Comparison of ENCODE assay signal across 1 cellular context in the genomic region with DNA sequence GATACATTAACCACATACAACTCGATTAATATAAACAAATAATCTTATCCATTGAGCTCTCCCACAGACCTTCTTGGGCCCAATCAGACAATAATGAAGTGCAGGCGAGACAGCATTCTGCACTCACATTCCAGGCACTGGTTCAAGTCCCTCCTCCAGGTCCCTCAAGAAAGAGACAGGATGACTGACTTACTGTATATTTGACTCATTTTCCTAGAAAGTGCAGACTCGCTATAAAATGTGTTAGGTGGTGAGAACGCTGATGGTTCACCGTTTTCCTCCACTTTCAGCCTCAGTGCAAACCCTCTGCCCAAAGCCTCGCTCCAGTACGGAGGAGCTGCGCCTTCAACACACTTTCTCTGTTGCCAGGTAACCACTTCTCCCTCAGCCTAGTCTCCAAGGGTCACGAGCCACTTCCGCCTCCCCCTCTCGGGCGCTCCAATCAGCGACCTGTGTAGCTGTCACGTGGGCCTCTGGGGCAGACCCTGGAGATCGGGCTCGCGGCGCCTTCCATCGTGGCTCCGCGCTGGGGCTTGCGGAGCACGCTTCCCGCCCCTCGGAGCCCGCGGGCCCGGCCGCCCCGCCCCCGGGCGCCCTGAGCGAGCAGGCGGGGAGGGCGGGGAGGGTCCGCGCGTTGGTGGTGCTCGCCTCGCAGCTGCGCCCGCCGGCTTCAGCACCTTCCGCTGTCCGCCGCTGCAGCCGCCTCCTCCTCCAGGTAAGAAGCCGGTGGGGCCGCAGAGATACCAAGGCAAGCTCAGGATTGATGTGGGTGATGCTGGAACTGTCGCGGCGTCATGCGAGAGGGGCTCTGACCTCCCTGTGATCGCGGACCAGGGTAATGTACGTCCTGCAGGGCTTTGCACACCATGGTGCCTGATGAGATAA.
A peak's percentile ranks its signal among the peaks of the same experiment; 100 is the strongest.
TF ChIP-seq lines count a peak whose summit lies in the region.

TSS of gene WDR17 (plus strand) at position 477 of the 885 bp plus-strand sequence. CDS start 45,740 bp downstream, outside the sequence.

TF ChIP-seq in HEK293, 187 proteins besides CTCF, POLR2A, EP300 and RAD21 (continued from another document and continues in another):
- TF ChIP-seq, protein P1, sequence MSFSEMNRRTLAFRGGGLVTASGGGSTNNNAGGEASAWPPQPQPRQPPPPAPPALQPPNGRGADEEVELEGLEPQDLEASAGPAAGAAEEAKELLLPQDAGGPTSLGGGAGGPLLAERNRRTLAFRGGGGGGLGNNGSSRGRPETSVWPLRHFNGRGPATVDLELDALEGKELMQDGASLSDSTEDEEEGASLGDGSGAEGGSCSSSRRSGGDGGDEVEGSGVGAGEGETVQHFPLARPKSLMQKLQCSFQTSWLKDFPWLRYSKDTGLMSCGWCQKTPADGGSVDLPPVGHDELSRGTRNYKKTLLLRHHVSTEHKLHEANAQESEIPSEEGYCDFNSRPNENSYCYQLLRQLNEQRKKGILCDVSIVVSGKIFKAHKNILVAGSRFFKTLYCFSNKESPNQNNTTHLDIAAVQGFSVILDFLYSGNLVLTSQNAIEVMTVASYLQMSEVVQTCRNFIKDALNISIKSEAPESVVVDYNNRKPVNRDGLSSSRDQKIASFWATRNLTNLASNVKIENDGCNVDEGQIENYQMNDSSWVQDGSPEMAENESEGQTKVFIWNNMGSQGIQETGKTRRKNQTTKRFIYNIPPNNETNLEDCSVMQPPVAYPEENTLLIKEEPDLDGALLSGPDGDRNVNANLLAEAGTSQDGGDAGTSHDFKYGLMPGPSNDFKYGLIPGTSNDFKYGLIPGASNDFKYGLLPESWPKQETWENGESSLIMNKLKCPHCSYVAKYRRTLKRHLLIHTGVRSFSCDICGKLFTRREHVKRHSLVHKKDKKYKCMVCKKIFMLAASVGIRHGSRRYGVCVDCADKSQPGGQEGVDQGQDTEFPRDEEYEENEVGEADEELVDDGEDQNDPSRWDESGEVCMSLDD (tag by site-specific recombination; IDR thresholded peaks at IDR 0.05): no peak
- no peak for TF ChIP-seq ZNF747 (tag by site-specific recombination; IDR thresholded peaks at IDR 0.05)
- no peak for TF ChIP-seq ZNF521 (tag by site-specific recombination; IDR thresholded peaks at IDR 0.05)
- no peak for TF ChIP-seq ZNF155 (tag by site-specific recombination; IDR thresholded peaks at IDR 0.05)
- peak; percentile 35 for TF ChIP-seq SETDB1 (IDR thresholded peaks at IDR 0.05; ENCODE audit: insufficient read length, low read length)
- TF ChIP-seq REST (tag by site-specific recombination; IDR thresholded peaks at IDR 0.05): peak; percentile 86
- no peak for TF ChIP-seq MZF1 (tag by site-specific recombination; IDR thresholded peaks at IDR 0.05; ENCODE audit: borderline replicate concordance)
- TF ChIP-seq, protein P2, sequence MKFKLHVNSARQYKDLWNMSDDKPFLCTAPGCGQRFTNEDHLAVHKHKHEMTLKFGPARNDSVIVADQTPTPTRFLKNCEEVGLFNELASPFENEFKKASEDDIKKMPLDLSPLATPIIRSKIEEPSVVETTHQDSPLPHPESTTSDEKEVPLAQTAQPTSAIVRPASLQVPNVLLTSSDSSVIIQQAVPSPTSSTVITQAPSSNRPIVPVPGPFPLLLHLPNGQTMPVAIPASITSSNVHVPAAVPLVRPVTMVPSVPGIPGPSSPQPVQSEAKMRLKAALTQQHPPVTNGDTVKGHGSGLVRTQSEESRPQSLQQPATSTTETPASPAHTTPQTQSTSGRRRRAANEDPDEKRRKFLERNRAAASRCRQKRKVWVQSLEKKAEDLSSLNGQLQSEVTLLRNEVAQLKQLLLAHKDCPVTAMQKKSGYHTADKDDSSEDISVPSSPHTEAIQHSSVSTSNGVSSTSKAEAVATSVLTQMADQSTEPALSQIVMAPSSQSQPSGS (tag by site-specific recombination; IDR thresholded peaks at IDR 0.05; ENCODE audit: low read depth): no peak
- no peak for TF ChIP-seq TRIM28 (IDR thresholded peaks at IDR 0.05; ENCODE audit: borderline replicate concordance, low read length)
- TF ChIP-seq ZSCAN30 (tag by site-specific recombination; IDR thresholded peaks at IDR 0.05): 0 out of 2 replicates have a peak, but pooled peaks have one; percentile 36
- TF ChIP-seq ZBTB20 (tag by site-specific recombination; IDR thresholded peaks at IDR 0.05): peak; percentile 39; the same call in 1 of the 2 replicates
- TF ChIP-seq ZSCAN23 (tag by site-specific recombination; IDR thresholded peaks at IDR 0.05): no peak
- TF ChIP-seq ZBTB7A (tag by site-specific recombination; IDR thresholded peaks at IDR 0.05; ENCODE audit: low read depth): no peak
- peak; percentile 88 for TF ChIP-seq MYNN (tag by site-specific recombination; IDR thresholded peaks at IDR 0.05; ENCODE audit: borderline replicate concordance)
- TF ChIP-seq KLF9 (tag by site-specific recombination; IDR thresholded peaks at IDR 0.05; ENCODE audit: low read depth): peak; percentile 38; the same call in 1 of the 2 replicates
- TF ChIP-seq ZNF585B (tag by site-specific recombination; IDR thresholded peaks at IDR 0.05): no peak
- TF ChIP-seq ZNF174 (tag by site-specific recombination; IDR thresholded peaks at IDR 0.05): no peak
- TF ChIP-seq, protein P3, sequence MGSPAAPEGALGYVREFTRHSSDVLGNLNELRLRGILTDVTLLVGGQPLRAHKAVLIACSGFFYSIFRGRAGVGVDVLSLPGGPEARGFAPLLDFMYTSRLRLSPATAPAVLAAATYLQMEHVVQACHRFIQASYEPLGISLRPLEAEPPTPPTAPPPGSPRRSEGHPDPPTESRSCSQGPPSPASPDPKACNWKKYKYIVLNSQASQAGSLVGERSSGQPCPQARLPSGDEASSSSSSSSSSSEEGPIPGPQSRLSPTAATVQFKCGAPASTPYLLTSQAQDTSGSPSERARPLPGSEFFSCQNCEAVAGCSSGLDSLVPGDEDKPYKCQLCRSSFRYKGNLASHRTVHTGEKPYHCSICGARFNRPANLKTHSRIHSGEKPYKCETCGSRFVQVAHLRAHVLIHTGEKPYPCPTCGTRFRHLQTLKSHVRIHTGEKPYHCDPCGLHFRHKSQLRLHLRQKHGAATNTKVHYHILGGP (tag by site-specific recombination; IDR thresholded peaks at IDR 0.05): peak; percentile 65; the same call in 1 of the 2 replicates
- TF ChIP-seq GLIS1 (tag by site-specific recombination; IDR thresholded peaks at IDR 0.05): no peak
- TF ChIP-seq ZNF645 (tag by site-specific recombination; IDR thresholded peaks at IDR 0.05): no peak
- no peak for TF ChIP-seq ZNF157 (tag by site-specific recombination; IDR thresholded peaks at IDR 0.05)
- TF ChIP-seq, protein P4, sequence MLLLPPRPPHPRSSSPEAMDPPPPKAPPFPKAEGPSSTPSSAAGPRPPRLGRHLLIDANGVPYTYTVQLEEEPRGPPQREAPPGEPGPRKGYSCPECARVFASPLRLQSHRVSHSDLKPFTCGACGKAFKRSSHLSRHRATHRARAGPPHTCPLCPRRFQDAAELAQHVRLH (tag by site-specific recombination; IDR thresholded peaks at IDR 0.05): no peak
- TF ChIP-seq OSR2 (tag by site-specific recombination; IDR thresholded peaks at IDR 0.05): no peak
- no peak for TF ChIP-seq YY2 (tag by site-specific recombination; IDR thresholded peaks at IDR 0.05)
- TF ChIP-seq ZSCAN4 (tag by site-specific recombination; IDR thresholded peaks at IDR 0.05): no peak
- TF ChIP-seq, protein P5, sequence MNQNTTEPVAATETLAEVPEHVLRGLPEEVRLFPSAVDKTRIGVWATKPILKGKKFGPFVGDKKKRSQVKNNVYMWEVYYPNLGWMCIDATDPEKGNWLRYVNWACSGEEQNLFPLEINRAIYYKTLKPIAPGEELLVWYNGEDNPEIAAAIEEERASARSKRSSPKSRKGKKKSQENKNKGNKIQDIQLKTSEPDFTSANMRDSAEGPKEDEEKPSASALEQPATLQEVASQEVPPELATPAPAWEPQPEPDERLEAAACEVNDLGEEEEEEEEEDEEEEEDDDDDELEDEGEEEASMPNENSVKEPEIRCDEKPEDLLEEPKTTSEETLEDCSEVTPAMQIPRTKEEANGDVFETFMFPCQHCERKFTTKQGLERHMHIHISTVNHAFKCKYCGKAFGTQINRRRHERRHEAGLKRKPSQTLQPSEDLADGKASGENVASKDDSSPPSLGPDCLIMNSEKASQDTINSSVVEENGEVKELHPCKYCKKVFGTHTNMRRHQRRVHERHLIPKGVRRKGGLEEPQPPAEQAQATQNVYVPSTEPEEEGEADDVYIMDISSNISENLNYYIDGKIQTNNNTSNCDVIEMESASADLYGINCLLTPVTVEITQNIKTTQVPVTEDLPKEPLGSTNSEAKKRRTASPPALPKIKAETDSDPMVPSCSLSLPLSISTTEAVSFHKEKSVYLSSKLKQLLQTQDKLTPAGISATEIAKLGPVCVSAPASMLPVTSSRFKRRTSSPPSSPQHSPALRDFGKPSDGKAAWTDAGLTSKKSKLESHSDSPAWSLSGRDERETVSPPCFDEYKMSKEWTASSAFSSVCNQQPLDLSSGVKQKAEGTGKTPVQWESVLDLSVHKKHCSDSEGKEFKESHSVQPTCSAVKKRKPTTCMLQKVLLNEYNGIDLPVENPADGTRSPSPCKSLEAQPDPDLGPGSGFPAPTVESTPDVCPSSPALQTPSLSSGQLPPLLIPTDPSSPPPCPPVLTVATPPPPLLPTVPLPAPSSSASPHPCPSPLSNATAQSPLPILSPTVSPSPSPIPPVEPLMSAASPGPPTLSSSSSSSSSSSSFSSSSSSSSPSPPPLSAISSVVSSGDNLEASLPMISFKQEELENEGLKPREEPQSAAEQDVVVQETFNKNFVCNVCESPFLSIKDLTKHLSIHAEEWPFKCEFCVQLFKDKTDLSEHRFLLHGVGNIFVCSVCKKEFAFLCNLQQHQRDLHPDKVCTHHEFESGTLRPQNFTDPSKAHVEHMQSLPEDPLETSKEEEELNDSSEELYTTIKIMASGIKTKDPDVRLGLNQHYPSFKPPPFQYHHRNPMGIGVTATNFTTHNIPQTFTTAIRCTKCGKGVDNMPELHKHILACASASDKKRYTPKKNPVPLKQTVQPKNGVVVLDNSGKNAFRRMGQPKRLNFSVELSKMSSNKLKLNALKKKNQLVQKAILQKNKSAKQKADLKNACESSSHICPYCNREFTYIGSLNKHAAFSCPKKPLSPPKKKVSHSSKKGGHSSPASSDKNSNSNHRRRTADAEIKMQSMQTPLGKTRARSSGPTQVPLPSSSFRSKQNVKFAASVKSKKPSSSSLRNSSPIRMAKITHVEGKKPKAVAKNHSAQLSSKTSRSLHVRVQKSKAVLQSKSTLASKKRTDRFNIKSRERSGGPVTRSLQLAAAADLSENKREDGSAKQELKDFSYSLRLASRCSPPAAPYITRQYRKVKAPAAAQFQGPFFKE (tag by site-specific recombination; IDR thresholded peaks at IDR 0.05; ENCODE audit: borderline replicate concordance): no peak
- TF ChIP-seq BCL11A (tag by site-specific recombination; IDR thresholded peaks at IDR 0.05; ENCODE audit: low read depth): no peak
- no peak for TF ChIP-seq FEZF1 (tag by site-specific recombination; IDR thresholded peaks at IDR 0.05)
- peak; percentile 70 for TF ChIP-seq ZNF660 (tag by site-specific recombination; IDR thresholded peaks at IDR 0.05)
- TF ChIP-seq, protein P6, sequence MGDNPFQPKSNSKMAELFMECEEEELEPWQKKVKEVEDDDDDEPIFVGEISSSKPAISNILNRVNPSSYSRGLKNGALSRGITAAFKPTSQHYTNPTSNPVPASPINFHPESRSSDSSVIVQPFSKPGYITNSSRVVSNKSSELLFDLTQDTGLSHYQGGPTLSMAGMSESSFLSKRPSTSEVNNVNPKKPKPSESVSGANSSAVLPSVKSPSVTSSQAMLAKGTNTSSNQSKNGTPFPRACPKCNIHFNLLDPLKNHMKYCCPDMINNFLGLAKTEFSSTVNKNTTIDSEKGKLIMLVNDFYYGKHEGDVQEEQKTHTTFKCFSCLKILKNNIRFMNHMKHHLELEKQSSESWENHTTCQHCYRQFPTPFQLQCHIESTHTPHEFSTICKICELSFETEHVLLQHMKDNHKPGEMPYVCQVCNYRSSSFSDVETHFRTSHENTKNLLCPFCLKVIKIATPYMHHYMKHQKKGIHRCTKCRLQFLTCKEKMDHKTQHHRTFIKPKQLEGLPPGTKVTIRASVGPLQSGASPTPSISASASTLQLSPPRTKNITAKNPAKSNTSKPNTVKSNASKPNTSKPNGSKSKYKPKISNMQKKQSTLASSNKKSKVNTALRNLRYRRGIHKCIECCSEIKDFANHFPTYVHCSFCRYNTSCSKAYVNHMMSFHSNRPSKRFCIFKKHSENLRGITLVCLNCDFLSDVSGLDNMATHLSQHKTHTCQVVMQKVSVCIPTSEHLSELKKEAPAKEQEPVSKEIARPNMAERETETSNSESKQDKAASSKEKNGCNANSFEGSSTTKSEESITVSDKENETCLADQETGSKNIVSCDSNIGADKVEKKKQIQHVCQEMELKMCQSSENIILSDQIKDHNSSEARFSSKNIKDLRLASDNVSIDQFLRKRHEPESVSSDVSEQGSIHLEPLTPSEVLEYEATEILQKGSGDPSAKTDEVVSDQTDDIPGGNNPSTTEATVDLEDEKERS (tag by site-specific recombination; IDR thresholded peaks at IDR 0.05): no peak
